Comparison of ENCODE assay signal across 24 cellular contexts in the genomic region with DNA sequence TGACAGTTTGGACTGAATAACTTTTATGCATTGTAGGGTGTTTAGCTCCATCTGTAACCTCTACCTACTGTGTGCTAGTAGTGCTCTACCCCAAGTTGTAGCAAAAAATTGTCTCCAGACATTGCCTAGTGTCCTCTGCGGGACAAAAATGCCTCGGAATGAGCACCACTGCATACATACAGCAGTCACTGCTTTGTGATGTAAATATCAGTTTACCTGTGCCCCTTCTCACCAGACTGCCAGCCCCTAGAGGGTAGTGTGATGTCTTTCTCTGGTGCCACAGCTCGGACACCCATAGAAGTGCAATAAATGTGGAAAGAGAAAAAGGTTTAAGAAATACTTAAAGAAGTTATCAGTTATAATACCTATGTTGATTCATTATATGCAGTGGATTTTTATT. TPM values are rescaled to one million over a fixed set of nuclear protein-coding genes. Genes with fewer than 3 reads are reported as not detected.
A peak's percentile ranks its signal among the peaks of the same experiment; 100 is the strongest.
DNase-seq lines count a peak whose midpoint lies in the region; ATAC-seq and TF ChIP-seq lines count a peak whose summit lies in the region.
"Had no signal": no experiment of that assay in that cellular context is flagged by ENCODE, and none has a peak within 500 bp of the region (broad histone marks: within the 10 kb centered on the region; RNA-seq: fewer than 3 reads in every experiment).

No MANE protein-coding gene starts in this region.

- H4K20me1 ChIP-seq in GM23338 (replicated peaks; ENCODE audit: insufficient read depth) (no peaks in the 10 kb centered on the region), Karpas-422 (ENCODE audit: insufficient read depth, low read depth, low read length) (no peaks in the 10 kb centered on the region), osteoblast (ENCODE audit: insufficient read depth, low read length) (no peaks in the 10 kb centered on the region)
- H4K20me1 ChIP-seq: BLaER1 treated with 17β-estradiol and CSF1 and Interleukin-3, amounts not matched to agents 10 nM and 100 nM had no signal

- H3K4me2 ChIP-seq in GM23338 = peak overlapping the region; percentile 41; the same call in 1 of the 2 replicates
- no peak overlapping the region for H3K4me2 ChIP-seq in Karpas-422 (ENCODE audit: low read depth, low read length, poor library complexity, severe bottlenecking)
- no peak overlapping the region for H3K4me2 ChIP-seq in osteoblast (ENCODE audit: insufficient read depth, low read length)
- H3K4me2 ChIP-seq: A549; BLaER1 treated with 17β-estradiol and CSF1 and Interleukin-3, amounts not matched to agents 10 nM and 100 nM had no signal

- H3K9me3 ChIP-seq in Karpas-422 (ENCODE audit: low read length) (no peaks in the 10 kb centered on the region), osteoblast (ENCODE audit: low read depth, low read length) (no peaks in the 10 kb centered on the region)
- no peaks in the 10 kb centered on the region for H3K9me3 ChIP-seq in naive thymus-derived CD4-positive, alpha-beta T cell (ENCODE audit: control insufficient read depth in 2 of 3, low read length in 3 of 3)
- H3K9me3 ChIP-seq: A549; BLaER1 treated with 17β-estradiol and CSF1 and Interleukin-3, amounts not matched to agents 10 nM and 100 nM had no signal

- peak; percentile 62 for ATAC-seq in GM23338
- ATAC-seq in naive thymus-derived CD4-positive, alpha-beta T cell = no peak
- ATAC-seq: A549; CD8-positive, alpha-beta T cell; GM12878 had no signal

- no peaks in the 10 kb centered on the region for H3F3A ChIP-seq in GM23338 (replicated peaks; ENCODE audit: low read depth)

- no peaks in the 10 kb centered on the region for H3K79me2 ChIP-seq in GM23338 (replicated peaks; ENCODE audit: insufficient read depth)
- no peaks in the 10 kb centered on the region for H3K79me2 ChIP-seq in Karpas-422 (ENCODE audit: low read length)
- H3K79me2 ChIP-seq in osteoblast (ENCODE audit: insufficient read depth, low read length) = peaks cover 61% of the 10 kb centered on the region

- H3K27me3 Mint-ChIP-seq in GM23338 (ENCODE audit: insufficient read depth, low read depth, poor library complexity) = no peaks in the 10 kb centered on the region
- peaks cover 0 to 28% (median 0%) of the 10 kb centered on the region in 5 donors for H3K27me3 Mint-ChIP-seq in naive thymus-derived CD4-positive, alpha-beta T cell
- H3K27me3 Mint-ChIP-seq: B cell; CD4-positive, alpha-beta T cell had no signal

- intact Hi-C loops in naive thymus-derived CD4-positive, alpha-beta T cell (cut with micrococcal nuclease) = no loop called here

- POLR2A ChIA-PET in naive thymus-derived CD4-positive, alpha-beta T cell (lab: Charles Lee) = no interaction called here

- H3K4me3 Mint-ChIP-seq in GM23338 = no peak overlapping the region
- H3K4me3 Mint-ChIP-seq in naive thymus-derived CD4-positive, alpha-beta T cell = no peak overlapping the region
- H3K4me3 Mint-ChIP-seq: B cell; CD4-positive, alpha-beta T cell; CD8-positive, alpha-beta T cell had no signal

- CTCF ChIA-PET in naive thymus-derived CD4-positive, alpha-beta T cell (lab: Charles Lee) = interaction anchor here (1.5 kb wide), 1 partner anchor 9 kb away, joined by 4 read pairs; no protein-coding TSS in a partner anchor

- no peak overlapping the region for H3K27ac Mint-ChIP-seq in GM23338
- H3K27ac Mint-ChIP-seq in naive thymus-derived CD4-positive, alpha-beta T cell = no peak overlapping the region
- H3K27ac Mint-ChIP-seq: B cell; CD4-positive, alpha-beta T cell; CD8-positive, alpha-beta T cell had no signal

- peaks cover 2% of the 10 kb centered on the region for H3K36me3 Mint-ChIP-seq in GM23338 (ENCODE audit: low read depth)
- peaks cover 0 to 28% (median 0%) of the 10 kb centered on the region in 5 donors for H3K36me3 Mint-ChIP-seq in naive thymus-derived CD4-positive, alpha-beta T cell
- H3K36me3 Mint-ChIP-seq: CD8-positive, alpha-beta T cell had no signal

- H3K27me3 ChIP-seq in GM23338 (ENCODE audit: insufficient read depth) = no peaks in the 10 kb centered on the region
- H3K27me3 ChIP-seq in Karpas-422 (ENCODE audit: low read length) = no peaks in the 10 kb centered on the region
- H3K27me3 ChIP-seq in osteoblast (ENCODE audit: insufficient read depth, low read length) = no peaks in the 10 kb centered on the region
- no peaks in the 10 kb centered on the region for H3K27me3 ChIP-seq in naive thymus-derived CD4-positive, alpha-beta T cell (ENCODE audit: control insufficient read depth in 2 of 2, insufficient read depth in 2 of 2, low read length in 2 of 2)
- H3K27me3 ChIP-seq: BLaER1 treated with 17β-estradiol and CSF1 and Interleukin-3, amounts not matched to agents 10 nM and 100 nM had no signal

- DNase-seq in GM23338 (ENCODE audit: low spot score) (no peak), Karpas-422 (peak; percentile 10), osteoblast (ENCODE audit: insufficient read length, low spot score, missing footprints) (peak; percentile 42), NCI-H345 treated with DMSO at 0.1 percent for 48 hours (lab: John Stamatoyannopoulos, UW; ENCODE audit: unreplicated experiment) (no peak)
- no peak for DNase-seq in naive thymus-derived CD4-positive, alpha-beta T cell
- DNase-seq: AML-193; CD4-positive, alpha-beta T cell; CD8-positive, alpha-beta T cell; COR-L47; DMS 273 treated with DMSO at 0.1 percent for 48 hours; DMS153; DMS53; DMS79; DND-41; EL; GDM1 had no signal

- no peak for TF ChIP-seq CTCF in GM23338 (conservative IDR thresholded peaks at IDR 0.05; ENCODE audit: low read depth in 2 of 2)
- TF ChIP-seq CTCF in osteoblast (IDR thresholded peaks at IDR 0.05; ENCODE audit: extremely low read depth, low read depth, low read length) = no peak

- H2AFZ ChIP-seq in GM23338 (no peak overlapping the region), Karpas-422 (ENCODE audit: low read length) (no peak overlapping the region), osteoblast (ENCODE audit: low read length) (no peak overlapping the region)

- peaks cover 22% of the 10 kb centered on the region for H3K4me1 Mint-ChIP-seq in GM23338
- peaks cover 0 to 2% (median 0%) of the 10 kb centered on the region in 7 donors for H3K4me1 Mint-ChIP-seq in naive thymus-derived CD4-positive, alpha-beta T cell
- H3K4me1 Mint-ChIP-seq: B cell had no signal

- no peaks in the 10 kb centered on the region for H3K4me1 ChIP-seq in GM23338 (ENCODE audit: insufficient read depth)
- H3K4me1 ChIP-seq in Karpas-422 (ENCODE audit: low read length) = no peaks in the 10 kb centered on the region
- peaks cover 29% of the 10 kb centered on the region for H3K4me1 ChIP-seq in osteoblast (ENCODE audit: insufficient read depth, low read length)
- H3K4me1 ChIP-seq in naive thymus-derived CD4-positive, alpha-beta T cell (ENCODE audit: control insufficient read depth in 2 of 2, insufficient read depth in 2 of 2, low read length in 2 of 2) = no peaks in the 10 kb centered on the region
- H3K4me1 ChIP-seq: A549; BLaER1 treated with 17β-estradiol and CSF1 and Interleukin-3, amounts not matched to agents 10 nM and 100 nM had no signal

- H3K9ac ChIP-seq in Karpas-422 (ENCODE audit: low read length) = no peak overlapping the region
- H3K9ac ChIP-seq: BLaER1 treated with 17β-estradiol and CSF1 and Interleukin-3, amounts not matched to agents 10 nM and 100 nM had no signal

- H3K36me3 ChIP-seq in GM23338 (ENCODE audit: insufficient read depth) (no peaks in the 10 kb centered on the region), Karpas-422 (ENCODE audit: insufficient read depth, low read length) (no peaks in the 10 kb centered on the region), osteoblast (ENCODE audit: insufficient read depth, low read length) (peaks cover 18% of the 10 kb centered on the region)
- no peaks in the 10 kb centered on the region for H3K36me3 ChIP-seq in naive thymus-derived CD4-positive, alpha-beta T cell (ENCODE audit: control insufficient read depth in 2 of 3, insufficient read depth in 3 of 3, low read length in 3 of 3)
- H3K36me3 ChIP-seq: BLaER1 treated with 17β-estradiol and CSF1 and Interleukin-3, amounts not matched to agents 10 nM and 100 nM had no signal

- H3K9me2 ChIP-seq in GM23338 (ENCODE audit: insufficient read depth) (no peaks in the 10 kb centered on the region), Karpas-422 (replicated peaks; ENCODE audit: insufficient read depth, low read length) (no peaks in the 10 kb centered on the region)

- H3K9me3 Mint-ChIP-seq in GM23338 = no peaks in the 10 kb centered on the region
- peaks cover 0 to 2% (median 0%) of the 10 kb centered on the region in 11 donors for H3K9me3 Mint-ChIP-seq in naive thymus-derived CD4-positive, alpha-beta T cell
- H3K9me3 Mint-ChIP-seq: CD4-positive, alpha-beta T cell; CD8-positive, alpha-beta T cell had no signal

- H3K4me3 ChIP-seq in GM23338 = no peak overlapping the region
- H3K4me3 ChIP-seq in Karpas-422 (ENCODE audit: low read length) = no peak overlapping the region
- H3K4me3 ChIP-seq in osteoblast (ENCODE audit: insufficient read depth, low read length) = no peak overlapping the region
- H3K4me3 ChIP-seq in naive thymus-derived CD4-positive, alpha-beta T cell (ENCODE audit: low read length) = no peak overlapping the region
- H3K4me3 ChIP-seq: A549; BLaER1 treated with 17β-estradiol and CSF1 and Interleukin-3, amounts not matched to agents 10 nM and 100 nM; GM12878 had no signal

- H3K27ac ChIP-seq in GM23338 (ENCODE audit: low read depth) = no peak overlapping the region
- no peak overlapping the region for H3K27ac ChIP-seq in Karpas-422 (ENCODE audit: low read length)
- no peak overlapping the region for H3K27ac ChIP-seq in osteoblast (ENCODE audit: low read depth, low read length)
- H3K27ac ChIP-seq in naive thymus-derived CD4-positive, alpha-beta T cell (ENCODE audit: low read depth, low read length) = no peak overlapping the region
- H3K27ac ChIP-seq: 22Rv1; A549; BLaER1 treated with 17β-estradiol and CSF1 and Interleukin-3, amounts not matched to agents 10 nM and 100 nM; C4-2B had no signal

TF ChIP-seq in GM23338, 12 proteins besides CTCF, POLR2A, EP300 and RAD21 (continues in another document):
- TF ChIP-seq EZH2 (IDR thresholded peaks at IDR 0.05; ENCODE audit: low read depth, unreplicated experiment) = no peak

RNA-seq across cellular contexts. Expression of a gene that starts 25.1 kb away (rescaled TPM):
- total RNA-seq in GM23338 (2014; rRNA removed; shearing (Covaris generic)) = 22.7 and 24.8 TPM in 2 replicates
- 6.7 and 7.1 TPM in 2 replicates for polyA plus RNA-seq in GM23338 (2016; fragmentation: Nextera tagmentation; extraction: Ambion mirVana)
- total RNA-seq in Karpas-422 (2014; rRNA removed; shearing (Covaris generic); ENCODE audit: low replicate concordance) = not detected in 2 replicates
- total RNA-seq in osteoblast = 43.1 and 49.2 TPM in 2 replicates
- 1 to 10 TPM in 2 of 5 experiments, under 1 TPM in 2, not detected in 1; 0.19 to 7.2 (median 0.99) TPM for total RNA-seq in naive thymus-derived CD4-positive, alpha-beta T cell
- polyA plus RNA-seq in naive thymus-derived CD4-positive, alpha-beta T cell = under 1 TPM; 0.15 to 0.37 TPM
- total RNA-seq: Daoy, G401 had no signal

Comparison
In these comparisons a context has a peak if more than half of its experiments do, and no peak if none do; other contexts are left out.
1. DNase-seq: peak in Karpas-422 (single experiment) and osteoblast (single experiment); none in GM23338 (single experiment), naive thymus-derived CD4-positive, alpha-beta T cell (0 of 9) and NCI-H345 treated with DMSO at 0.1 percent for 48 hours (single experiment).